21 cellular contexts compared by ENCODE assay signal in genomic region chr4:142523111-142523510, GRCh38.
"Had no signal": no experiment of that assay in that cellular context is flagged by ENCODE, and none has a peak within 500 bp of the region (broad histone marks: within the 10 kb centered on the region; RNA-seq: fewer than 3 reads in every experiment).

No MANE protein-coding gene starts in this region.

- DNase-seq: IMR-90, Karpas-422, KG1, MM.1S, NCI-H1092 treated with DMSO at 0.1 percent for 48 hours, NCI-H1436, NCI-H187, NCI-H2029, NCI-H2081 treated with DMSO at 0.1 percent for 48 hours, NCI-H2171, NCI-H226, NCI-H446, NCI-H510A, NCI-H524 treated with DMSO at 0.1 percent for 48 hours, NCI-H69, NCI-H774, RPMI8226, SHP77, SK-N-SH had no signal

- H3K9me3 ChIP-seq: SK-N-SH had no signal

- H3K9ac ChIP-seq: SK-N-SH had no signal

- ATAC-seq: HepG2 had no signal

- FAIRE-seq: HepG2, RCC 7860 had no signal

- H3K4me2 ChIP-seq: SK-N-SH had no signal
